Comparison of ENCODE assay signal across 17 cellular contexts in the genomic region with DNA sequence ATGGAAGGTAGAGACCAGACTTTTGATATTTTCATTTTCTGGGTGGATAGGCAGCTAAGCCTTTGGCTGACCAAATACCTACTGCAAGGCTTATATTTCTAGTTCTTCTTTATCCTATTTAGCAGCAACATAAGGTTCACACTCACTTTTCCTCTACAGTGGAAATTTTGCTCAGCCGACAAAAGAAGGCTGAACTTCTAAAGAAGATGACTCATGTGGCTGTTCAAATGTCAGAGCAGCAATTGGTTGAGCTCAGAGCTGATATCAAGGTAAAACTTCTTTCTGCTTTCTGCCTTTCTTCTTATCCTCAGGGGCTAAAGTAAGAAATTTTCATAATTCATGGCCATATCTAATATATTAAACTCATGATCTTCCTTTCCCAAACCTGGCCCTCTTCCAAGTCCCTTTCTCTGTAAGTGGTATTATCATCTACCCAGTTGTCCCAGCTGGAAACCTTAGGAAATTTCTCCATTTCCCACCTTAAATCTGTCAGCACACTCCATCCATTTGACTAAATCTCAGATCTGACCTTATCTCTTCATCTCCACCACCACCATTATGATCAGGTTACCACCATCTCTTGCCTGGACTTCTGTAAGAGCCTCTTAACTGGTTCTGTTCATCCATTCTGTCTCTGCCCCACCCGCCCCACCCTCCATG. TPM values are rescaled to one million over a fixed set of nuclear protein-coding genes. Genes with fewer than 3 reads are reported as not detected.
DNase-seq lines count a peak whose midpoint lies in the region; ATAC-seq, FAIRE-seq and TF ChIP-seq lines count a peak whose summit lies in the region.
"Had no signal": no experiment of that assay in that cellular context is flagged by ENCODE, and none has a peak within 500 bp of the region (broad histone marks: within the 10 kb centered on the region; RNA-seq: fewer than 3 reads in every experiment).

No MANE protein-coding gene starts in this region.

- FAIRE-seq in astrocyte (lab: Jason Lieb, UNC) (no peak), keratinocyte (lab: Jason Lieb, UNC) (peak; percentile 87)
- FAIRE-seq: GM12878 had no signal

- no peaks in the 10 kb centered on the region for H4K20me1 ChIP-seq in astrocyte (ENCODE audit: insufficient read depth, low read length)
- H4K20me1 ChIP-seq in keratinocyte (ENCODE audit: control insufficient read depth, extremely low read depth, insufficient read depth, low read length): no peaks in the 10 kb centered on the region

- H3K27ac ChIP-seq in astrocyte (ENCODE audit: low read depth, low read length): no peak overlapping the region
- no peak overlapping the region for H3K27ac ChIP-seq in keratinocyte (ENCODE audit: control insufficient read depth, insufficient read depth, low read length)
- no peak overlapping the region for H3K27ac ChIP-seq in right lobe of liver
- H3K27ac ChIP-seq: dorsolateral prefrontal cortex, gastrocnemius medialis, parathyroid adenoma, transverse colon had no signal

- H3K4me1 ChIP-seq in astrocyte (ENCODE audit: insufficient read depth, low read length) (peaks cover 20% of the 10 kb centered on the region), keratinocyte (ENCODE audit: control insufficient read depth, extremely low read depth, insufficient read depth, low read length) (peaks cover 9% of the 10 kb centered on the region), right lobe of liver (no peaks in the 10 kb centered on the region), HAP-1 (no peaks in the 10 kb centered on the region)
- H3K4me1 ChIP-seq: gastrocnemius medialis, transverse colon had no signal

- H3K9ac ChIP-seq in astrocyte (ENCODE audit: low read length): no peak overlapping the region
- no peak overlapping the region for H3K9ac ChIP-seq in keratinocyte (ENCODE audit: control insufficient read depth, extremely low read depth, insufficient read depth, low read length)
- H3K9ac ChIP-seq: parathyroid adenoma had no signal

- H3K36me3 Mint-ChIP-seq in astrocyte (ENCODE audit: low read depth, unreplicated experiment): peaks cover 7% of the 10 kb centered on the region

- no peak overlapping the region for H3K27ac Mint-ChIP-seq in astrocyte (ENCODE audit: unreplicated experiment)
- H3K27ac Mint-ChIP-seq: IgD-negative memory B cell; T-helper 1 cell treated with Interleukin-12 subunit alpha and Interleukin-12 subunit beta and Interleukin-4 antibody, amounts not matched to agents 30 μg/mL and 1 μg/mL, for 36 hours had no signal

- H3K79me2 ChIP-seq in astrocyte (ENCODE audit: insufficient read depth, low read length) (no peaks in the 10 kb centered on the region), keratinocyte (ENCODE audit: control insufficient read depth, insufficient read depth, low read length) (no peaks in the 10 kb centered on the region)
- H3K79me2 ChIP-seq: parathyroid adenoma had no signal

- in situ Hi-C loops in ACHN (cut with HindIII; ENCODE audit: low pct_ligation_motif_present, low pct_unique_long_range_greater_than_20kb, low sequenced_read_pairs) (loop anchor here (10.0 kb wide), 1 partner anchor 154 kb away; a partner anchor contains a TSS), HAP-1 (cut with MboI; ENCODE audit: low sequenced_read_pairs) (no loop called here)

- H3K4me3 ChIP-seq in astrocyte (ENCODE audit: insufficient read depth, low read depth, low read length) (no peak overlapping the region), keratinocyte (ENCODE audit: control insufficient read depth in 2 of 3, extremely low read depth in 1 of 3, insufficient read depth in 2 of 3, low read depth in 1 of 3, low read length in 3 of 3) (no peak overlapping the region), right lobe of liver (no peak overlapping the region), HAP-1 (no peak overlapping the region)
- H3K4me3 ChIP-seq: dorsolateral prefrontal cortex, gastrocnemius medialis, GM12878, mucosa of descending colon, transverse colon had no signal

- H3K36me3 ChIP-seq in astrocyte (ENCODE audit: insufficient read depth, low read length) (peaks cover 16% of the 10 kb centered on the region), keratinocyte (ENCODE audit: control insufficient read depth in 2 of 2, extremely low read depth in 1 of 2, insufficient read depth in 2 of 2, low read length in 2 of 2) (peaks cover 10 to 11% of the 10 kb centered on the region in 2 experiments), right lobe of liver (no peaks in the 10 kb centered on the region), HAP-1 (replicated peaks) (peaks cover 3% of the 10 kb centered on the region; the same call in 1 of the 2 replicates)

- WGBS in right lobe of liver (ENCODE audit: insufficient coverage, low coverage, low lambda C conversion rate, missing lambda C conversion rate): 92% methylated on average over 2 of the region's 2 CpGs

- no peak for TF ChIP-seq POLR2A in right lobe of liver (IDR thresholded peaks at IDR 0.05)

- TF ChIP-seq CTCF in astrocyte (IDR thresholded peaks at IDR 0.05; ENCODE audit: insufficient read depth, low read depth, low read length): no peak
- no peak for TF ChIP-seq CTCF in keratinocyte (optimal IDR thresholded peaks at IDR 0.05 in 1 of 3, IDR thresholded peaks at IDR 0.05 in 1 of 3, conservative IDR thresholded peaks at IDR 0.05 in 1 of 3; ENCODE audit: extremely low read depth in 1 of 3, insufficient read depth in 2 of 3, low read length in 3 of 3)
- no peak for TF ChIP-seq CTCF in right lobe of liver (IDR thresholded peaks at IDR 0.05)

- H3K27me3 ChIP-seq in astrocyte (ENCODE audit: insufficient read depth, low read length) (no peaks in the 10 kb centered on the region), keratinocyte (ENCODE audit: control insufficient read depth, extremely low read depth, insufficient read depth, low read length) (no peaks in the 10 kb centered on the region), right lobe of liver (no peaks in the 10 kb centered on the region), HAP-1 (ENCODE audit: low read depth) (no peaks in the 10 kb centered on the region)
- H3K27me3 ChIP-seq: dorsolateral prefrontal cortex, gastrocnemius medialis, transverse colon had no signal

- H3K4me3 Mint-ChIP-seq in astrocyte (ENCODE audit: unreplicated experiment): no peak overlapping the region
- H3K4me3 Mint-ChIP-seq: IgD-negative memory B cell; T-helper 1 cell treated with Interleukin-12 subunit alpha and Interleukin-12 subunit beta and Interleukin-4 antibody, amounts not matched to agents 30 μg/mL and 1 μg/mL, for 36 hours had no signal

- dilution Hi-C loops in keratinocyte (cut with MboI; ENCODE audit: extremely low pct_ligation_motif_present, low sequenced_read_pairs): no loop called here

- no peaks in the 10 kb centered on the region for H3K9me3 Mint-ChIP-seq in astrocyte (ENCODE audit: unreplicated experiment)
- H3K9me3 Mint-ChIP-seq: IgD-negative memory B cell; T-helper 1 cell treated with Interleukin-12 subunit alpha and Interleukin-12 subunit beta and Interleukin-4 antibody, amounts not matched to agents 30 μg/mL and 1 μg/mL, for 36 hours had no signal

- peaks cover 18% of the 10 kb centered on the region for H3K4me1 Mint-ChIP-seq in astrocyte (ENCODE audit: low read depth, unreplicated experiment)

- no peaks in the 10 kb centered on the region for H3K9me1 ChIP-seq in keratinocyte (ENCODE audit: control insufficient read depth, extremely low read depth, insufficient read depth, low read length)

- no peaks in the 10 kb centered on the region for H3K27me3 Mint-ChIP-seq in astrocyte (ENCODE audit: low read depth, unreplicated experiment)
- H3K27me3 Mint-ChIP-seq: IgD-negative memory B cell had no signal

- ATAC-seq in esophagus mucosa (no peak), right lobe of liver (no peak), HG03457 (IDR thresholded peaks at IDR 0.05; ENCODE audit: unreplicated experiment) (no peak)
- ATAC-seq: gastrocnemius medialis, GM12878, mucosa of descending colon had no signal

- no peak overlapping the region for H3K4me2 ChIP-seq in astrocyte (ENCODE audit: low read length)
- H3K4me2 ChIP-seq in keratinocyte (ENCODE audit: control insufficient read depth, extremely low read depth, insufficient read depth, low read depth, low read length): no peak overlapping the region

- intact Hi-C loops in right lobe of liver (cut with DNase I): loop anchor here (10.0 kb wide), 3 partner anchors 154 to 184 kb away; a partner anchor contains a TSS

- no peak overlapping the region for H2AFZ ChIP-seq in astrocyte (ENCODE audit: low read depth, low read length)
- H2AFZ ChIP-seq in keratinocyte (ENCODE audit: control insufficient read depth, low read length): no peak overlapping the region
- H2AFZ ChIP-seq: parathyroid adenoma had no signal

- no peaks in the 10 kb centered on the region for H3K9me3 ChIP-seq in astrocyte (ENCODE audit: insufficient read depth, low read depth, low read length)
- H3K9me3 ChIP-seq in keratinocyte (ENCODE audit: control insufficient read depth, low read depth, low read length): no peaks in the 10 kb centered on the region
- H3K9me3 ChIP-seq in right lobe of liver: no peaks in the 10 kb centered on the region
- no peaks in the 10 kb centered on the region for H3K9me3 ChIP-seq in HAP-1
- H3K9me3 ChIP-seq: gastrocnemius medialis, mucosa of descending colon, transverse colon had no signal

- DNase-seq in ACHN (peak; percentile 36), HCEC 1CT (peak; percentile 40), astrocyte (ENCODE audit: low read depth) (peak; percentile 57), keratinocyte (ENCODE audit: low read depth, low spot score) (no peak), right lobe of liver (no peak), HAP-1 (ENCODE audit: low spot score in 2 of 2) (no peak)
- DNase-seq: DMS79 treated with DMSO at 0.1 percent for 48 hours, dorsolateral prefrontal cortex, gastrocnemius medialis, mucosa of descending colon, transverse colon had no signal

RNA-seq across cellular contexts. Expression of a gene that starts 19.8 kb away (rescaled TPM):
- 0.14 TPM in 1 of 2 replicates, not detected in the other for total RNA-seq in astrocyte
- 0.08 to 0.21 TPM (median 0.16 TPM) in 3 replicates for polyA plus RNA-seq in keratinocyte
- not detected for polyA plus RNA-seq in keratinocyte (2011; ENCODE audit: low read depth)
- 0.06 and 0.23 TPM in 2 replicates for polyA plus RNA-seq in keratinocyte (2011; cell fraction: cytosol; rRNA removed)
- 0.20 and 0.64 TPM in 2 replicates for polyA plus RNA-seq in keratinocyte (2011; cell fraction: nucleus; rRNA removed)
- 0.30 and 0.57 TPM in 2 replicates for polyA plus RNA-seq in keratinocyte (2012; ENCODE audit: low replicate concordance)
- polyA minus RNA-seq in keratinocyte: 0.03 to 0.23 TPM (median 0.23 TPM) in 3 replicates
- polyA minus RNA-seq in keratinocyte (2011; cell fraction: cytosol; rRNA and poly(A)+ RNA removed): not detected
- 0.32 and 0.39 TPM in 2 replicates for polyA minus RNA-seq in keratinocyte (2011; cell fraction: nucleus; rRNA and poly(A)+ RNA removed)
- total RNA-seq in esophagus mucosa: not detected
- total RNA-seq in right lobe of liver: under 1 TPM in 3 of 6 experiments, not detected in 3; 0.09 to 0.25 (median 0.16) TPM
- total RNA-seq: gastrocnemius medialis had no signal

RNA-seq across cellular contexts. Expression of a gene that starts 48.9 kb away (rescaled TPM):
- total RNA-seq in astrocyte: 41.3 and 45.2 TPM in 2 replicates
- 40.7 to 55.8 TPM (median 49.3 TPM) in 3 replicates for polyA plus RNA-seq in keratinocyte
- polyA plus RNA-seq in keratinocyte (2011; ENCODE audit: low read depth): 31.3 TPM
- 30.4 and 51.8 TPM in 2 replicates for polyA plus RNA-seq in keratinocyte (2011; cell fraction: cytosol; rRNA removed)
- 50.5 and 59.7 TPM in 2 replicates for polyA plus RNA-seq in keratinocyte (2011; cell fraction: nucleus; rRNA removed)
- polyA plus RNA-seq in keratinocyte (2012; ENCODE audit: low replicate concordance): 26.4 and 47.7 TPM in 2 replicates
- 51.0 to 95.2 TPM (median 52.9 TPM) in 3 replicates for polyA minus RNA-seq in keratinocyte
- 49.9 TPM for polyA minus RNA-seq in keratinocyte (2011; cell fraction: cytosol; rRNA and poly(A)+ RNA removed)
- 15.7 and 16.5 TPM in 2 replicates for polyA minus RNA-seq in keratinocyte (2011; cell fraction: nucleus; rRNA and poly(A)+ RNA removed)
- 41.8 TPM for total RNA-seq in esophagus mucosa
- 10 to 100 TPM; 16.0 to 23.0 (median 20.4) TPM for total RNA-seq in right lobe of liver

Comparison
In these comparisons a context has a peak if more than half of its experiments do, and no peak if none do; other contexts are left out.
1. DNase-seq: peak in ACHN (single experiment), HCEC 1CT (single experiment) and astrocyte (single experiment); none in keratinocyte (single experiment), right lobe of liver (0 of 3) and HAP-1 (0 of 2).